In genomic region chr11:19196458-19196857, GRCh38 we compare ENCODE assay signal across 21 cellular contexts. TPM values are rescaled to one million over a fixed set of nuclear protein-coding genes. Genes with fewer than 3 reads are reported as not detected.
"Had no signal": no experiment of that assay in that cellular context is flagged by ENCODE, and none has a peak within 500 bp of the region (broad histone marks: within the 10 kb centered on the region; RNA-seq: fewer than 3 reads in every experiment).

No MANE protein-coding gene starts in this region.

- H3K4me3 ChIP-seq: neural progenitor cell, prostate gland, right lobe of liver, tibial nerve, uterus had no signal

- DNase-seq: activated CD4-positive, alpha-beta T cell treated with anti-CD3 and anti-CD28 coated beads for 36 hours; activated CD4-positive, alpha-beta T cell treated with anti-CD3 and anti-CD28 coated beads, Interleukin-2, amount 50 U/mL, for 48 hours; activated gamma-delta T cell treated with Interleukin-2 at 50 U/mL for 16 hours; effector CD8-positive, alpha-beta T cell; hippocampal formation; islet precursor cell; naive thymus-derived CD4-positive, alpha-beta T cell; right lobe of liver; stimulated activated naive CD4-positive, alpha-beta T cell; substantia nigra; uterus had no signal

- H3K27ac ChIP-seq: neural progenitor cell, prostate gland, right lobe of liver, tibial nerve, uterus had no signal

- H3K27me3 ChIP-seq: neural progenitor cell, right lobe of liver, tibial nerve, uterus had no signal

- ATAC-seq: activated CD4-positive, alpha-beta T cell treated with anti-CD3 and anti-CD28 coated beads for 36 hours; esophagus mucosa; left lobe of liver; naive thymus-derived CD4-positive, alpha-beta T cell; right lobe of liver; WTC11 had no signal

- H3K9me3 ChIP-seq: prostate gland, right lobe of liver, tibial nerve, uterus had no signal

- H3K9ac ChIP-seq: neural progenitor cell had no signal

- H3K36me3 ChIP-seq: neural progenitor cell, prostate gland, right lobe of liver, tibial nerve, uterus had no signal

- H3K4me1 ChIP-seq: neural progenitor cell, prostate gland, uterus had no signal

RNA-seq across cellular contexts. Expression of gene CSRP3, which starts 5.3 kb away (rescaled TPM):
- total RNA-seq: activated CD4-positive, alpha-beta T cell treated with anti-CD3 and anti-CD28 coated beads for 36 hours; activated T-helper 1 cell treated with anti-CD3 and anti-CD28 coated beads, Interleukin-12 subunit alpha, Interleukin-12 subunit beta, Interleukin-2, Interleukin-4 antibody, amounts not matched to agents 30 ng/mL and 10 ng/mL and 1 ng/mL, durations not matched to agents 14 hours and 24 hours and 36 hours; chondrocyte; esophagus mucosa; glomerular endothelial cell; left lobe of liver; naive thymus-derived CD4-positive, alpha-beta T cell; osteocyte; tibial nerve; uterus; WTC11 had no signal
- polyA plus RNA-seq: naive thymus-derived CD4-positive, alpha-beta T cell had no signal

RNA-seq across cellular contexts. Expression of gene E2F8, which starts 44.3 kb away (rescaled TPM):
- total RNA-seq: tibial nerve had no signal
- polyA plus RNA-seq: naive thymus-derived CD4-positive, alpha-beta T cell had no signal
